10 cellular contexts compared by ENCODE assay signal in genomic region chr1:235073331-235073967, GRCh38. TPM values are rescaled to one million over a fixed set of nuclear protein-coding genes. Genes with fewer than 3 reads are reported as not detected.
DNase-seq lines count a peak whose midpoint lies in the region; ATAC-seq, FAIRE-seq and TF ChIP-seq lines count a peak whose summit lies in the region.
"Had no signal": no experiment of that assay in that cellular context is flagged by ENCODE, and none has a peak within 500 bp of the region (broad histone marks: within the 10 kb centered on the region; RNA-seq: fewer than 3 reads in every experiment).

No MANE protein-coding gene starts in this region.

- peaks cover 92% of the 10 kb centered on the region for H3K4me1 ChIP-seq in A549

- no peaks in the 10 kb centered on the region for H3K27me3 ChIP-seq in neural cell (ENCODE audit: insufficient read depth, low read depth, low read length)
- H3K27me3 ChIP-seq: BE2C had no signal

- DNase-seq in A549 (ENCODE audit: low read depth in 1 of 2, low spot score in 1 of 2) (peak; percentile 80 to 99), NOMO-1 treated with dmso at 0.1 percent for 144 hours (lab: John Stamatoyannopoulos, UW; ENCODE audit: unreplicated experiment) (peak; percentile 22), epithelial cell of prostate (ENCODE audit: low read depth, low spot score) (peak; percentile 99), NCI-H1092 treated with DMSO at 0.1 percent for 48 hours (lab: John Stamatoyannopoulos, UW) (no peak), DMS 273 (lab: John Stamatoyannopoulos, UW; ENCODE audit: unreplicated experiment) (no peak), AG20443 (ENCODE audit: low spot score) (no peak)
- DNase-seq: activated gamma-delta T cell, BE2C had no signal

- TF ChIP-seq POLR2A in A549 (IDR thresholded peaks at IDR 0.05; ENCODE audit: low read length), result no peak

- H3F3A ChIP-seq in neural cell (ENCODE audit: insufficient read depth, low read length, poor library complexity, severe bottlenecking), result no peaks in the 10 kb centered on the region

- no peaks in the 10 kb centered on the region for H3K79me2 ChIP-seq in neural cell (replicated peaks; ENCODE audit: insufficient read depth, low read length)

- no peaks in the 10 kb centered on the region for H4K20me1 ChIP-seq in neural cell (ENCODE audit: insufficient read depth)

- POLR2A ChIA-PET in A549 (lab: Yijun Ruan, JAX), result interaction anchor here (0.6 to 4.0 kb wide), 10 partner anchors 10 to 473 kb away, joined by 3 to 48 read pairs (median 8); partner anchors contain the start of gene IRF2BP2

- H2AFZ ChIP-seq in neural cell (ENCODE audit: low read depth, low read length), result no peak overlapping the region

- 9% methylated on average over 10 of the region's 20 CpGs for WGBS in A549 (ENCODE audit: missing lambda C conversion rate)

- no peaks in the 10 kb centered on the region for H3K9me2 ChIP-seq in neural cell (ENCODE audit: insufficient read depth, low read length)

- no peak for FAIRE-seq in A549 (lab: Jason Lieb, UNC)

- ATAC-seq in A549 (peak; percentile 68 to 74), GM18861 (IDR thresholded peaks at IDR 0.05; ENCODE audit: unreplicated experiment) (no peak)

- H3K9me3 ChIP-seq in A549 (no peaks in the 10 kb centered on the region), neural cell (ENCODE audit: low read length) (no peaks in the 10 kb centered on the region)
- H3K9me3 ChIP-seq: BE2C had no signal

- H3K4me2 ChIP-seq in A549 (peak overlapping the region; percentile 63), neural cell (ENCODE audit: low read length) (no peak overlapping the region)

- no peak overlapping the region for H3K9ac ChIP-seq in neural cell (ENCODE audit: low read length)

- peak; percentile 100 for TF ChIP-seq EP300 in A549 (IDR thresholded peaks at IDR 0.05)
- TF ChIP-seq EP300 in neural cell (conservative IDR thresholded peaks at IDR 0.05; ENCODE audit: poor library complexity, severe bottlenecking), result no peak

- peak overlapping the region; percentile 97 to 98 for H3K27ac ChIP-seq in A549
- peak overlapping the region; percentile 89 for H3K27ac ChIP-seq in epithelial cell of prostate
- peak overlapping the region; percentile 76 for H3K27ac ChIP-seq in neural cell (ENCODE audit: low read length)

- TF ChIP-seq RAD21 in A549 (conservative IDR thresholded peaks at IDR 0.05 in 1 of 2, IDR thresholded peaks at IDR 0.05 in 1 of 2) (peak; percentile 45 to 83), neural cell (conservative IDR thresholded peaks at IDR 0.05) (no peak)

- H3K36me3 ChIP-seq in neural cell (ENCODE audit: insufficient read depth, low read length), result no peaks in the 10 kb centered on the region
- H3K36me3 ChIP-seq: BE2C had no signal

- no peak for TF ChIP-seq CTCF in A549 (IDR thresholded peaks at IDR 0.05)
- no peak for TF ChIP-seq CTCF in neural cell (IDR thresholded peaks at IDR 0.05; ENCODE audit: poor library complexity, severe bottlenecking)

- H3K4me3 ChIP-seq in A549, result 0 out of 3 replicates have a peak overlapping the region, but pooled peaks have one; percentile 3
- no peak overlapping the region for H3K4me3 ChIP-seq in neural cell (ENCODE audit: low read length)

- CTCF ChIA-PET in A549 (lab: Yijun Ruan, JAX), result interaction anchor here (0.7 to 4.1 kb wide), 9 partner anchors 8 to 586 kb away, joined by 3 to 22 read pairs (median 5); no protein-coding TSS in a partner anchor

TF ChIP-seq in A549, 52 proteins besides CTCF, POLR2A, EP300 and RAD21 (continues in another document):
- peak; percentile 95 for TF ChIP-seq ATOH8 (CRISPR knock-in tag; IDR thresholded peaks at IDR 0.05; ENCODE audit: low read depth)
- TF ChIP-seq JUN (IDR thresholded peaks at IDR 0.05), result peak; percentile 99
- TF ChIP-seq PHF8 (IDR thresholded peaks at IDR 0.05; ENCODE audit: borderline replicate concordance, low read depth), result no peak
- no peak for TF ChIP-seq ZFP36 (IDR thresholded peaks at IDR 0.05; ENCODE audit: borderline replicate concordance, partially characterized antibody)
- peak; percentile 97 for TF ChIP-seq ZSCAN20 (CRISPR knock-in tag; IDR thresholded peaks at IDR 0.05)
- TF ChIP-seq USF2 (IDR thresholded peaks at IDR 0.05), result no peak
- TF ChIP-seq HOXB5 (CRISPR knock-in tag; IDR thresholded peaks at IDR 0.05), result peak; percentile 98
- TF ChIP-seq CEBPB (IDR thresholded peaks at IDR 0.05), result peak; percentile 98 to 99
- peak; percentile 95 for TF ChIP-seq MAX (IDR thresholded peaks at IDR 0.05)
- no peak for TF ChIP-seq POLR2AphosphoS2 (conservative IDR thresholded peaks at IDR 0.05; ENCODE audit: low read length)
- TF ChIP-seq HOXA7 (CRISPR knock-in tag; IDR thresholded peaks at IDR 0.05), result peak; percentile 90
- 0 out of 2 replicates have a peak, but pooled peaks have one; percentile 79 for TF ChIP-seq FOXS1 (CRISPR knock-in tag; IDR thresholded peaks at IDR 0.05)
- peak; percentile 92 for TF ChIP-seq NFE2L2 (conservative IDR thresholded peaks at IDR 0.05; ENCODE audit: low read length)
- TF ChIP-seq ZNF302 (CRISPR knock-in tag; IDR thresholded peaks at IDR 0.05), result peak; percentile 93

TF ChIP-seq in neural cell, 6 proteins besides CTCF, POLR2A, EP300 and RAD21:
- TF ChIP-seq SMC3 (conservative IDR thresholded peaks at IDR 0.05; ENCODE audit: poor library complexity), result no peak
- TF ChIP-seq EZH2 (IDR thresholded peaks at IDR 0.05; ENCODE audit: borderline replicate concordance, insufficient read depth, low read length, poor library complexity, severe bottlenecking), result no peak
- TF ChIP-seq REST (IDR thresholded peaks at IDR 0.05; ENCODE audit: borderline replicate concordance), result no peak
- no peak for TF ChIP-seq POLR2AphosphoS5 (IDR thresholded peaks at IDR 0.05)
- no peak for TF ChIP-seq MXI1 (conservative IDR thresholded peaks at IDR 0.05; ENCODE audit: poor library complexity, severe bottlenecking)
- no peak for TF ChIP-seq TAF1 (IDR thresholded peaks at IDR 0.05; ENCODE audit: low read depth)

RNA-seq across cellular contexts. Expression of gene TOMM20, which starts 55.2 kb away (rescaled TPM):
- polyA plus RNA-seq in A549 (2011; rRNA removed) (118 and 122 TPM in 2 replicates), A549 (2017; fragmentation: RNase III; extraction: RNeasy Plus Mini Kit Qiagen cat#74134 plus additional on column Dnase treatment) (106 to 113 TPM (median 112 TPM) in 3 replicates), neural cell (170 and 175 TPM in 2 replicates)
- polyA plus RNA-seq in A549 (2012; cell fraction: cytosol; rRNA removed), result 51.7 and 54.5 TPM in 2 replicates
- polyA plus RNA-seq in A549 (2012; cell fraction: nucleus; rRNA removed), result 15.8 and 18.1 TPM in 2 replicates
- polyA minus RNA-seq in A549 (2011; rRNA and poly(A)+ RNA removed), result 27.0 and 34.3 TPM in 2 replicates
- 176 and 197 TPM in 2 replicates for polyA minus RNA-seq in neural cell

Comparison
In these comparisons a context has a peak if more than half of its experiments do, and no peak if none do; other contexts are left out.
1. DNase-seq: peak in A549 (2 of 2), NOMO-1 treated with dmso at 0.1 percent for 144 hours (single experiment) and epithelial cell of prostate (single experiment); none in NCI-H1092 treated with DMSO at 0.1 percent for 48 hours (single experiment), DMS 273 (single experiment) and AG20443 (single experiment).
2. Peak in every context shown above with its lines, with median percentiles within 50 percentile points of each other: H3K27ac ChIP-seq.